ENCODE assay signal across 9 cellular contexts in the genomic region with DNA sequence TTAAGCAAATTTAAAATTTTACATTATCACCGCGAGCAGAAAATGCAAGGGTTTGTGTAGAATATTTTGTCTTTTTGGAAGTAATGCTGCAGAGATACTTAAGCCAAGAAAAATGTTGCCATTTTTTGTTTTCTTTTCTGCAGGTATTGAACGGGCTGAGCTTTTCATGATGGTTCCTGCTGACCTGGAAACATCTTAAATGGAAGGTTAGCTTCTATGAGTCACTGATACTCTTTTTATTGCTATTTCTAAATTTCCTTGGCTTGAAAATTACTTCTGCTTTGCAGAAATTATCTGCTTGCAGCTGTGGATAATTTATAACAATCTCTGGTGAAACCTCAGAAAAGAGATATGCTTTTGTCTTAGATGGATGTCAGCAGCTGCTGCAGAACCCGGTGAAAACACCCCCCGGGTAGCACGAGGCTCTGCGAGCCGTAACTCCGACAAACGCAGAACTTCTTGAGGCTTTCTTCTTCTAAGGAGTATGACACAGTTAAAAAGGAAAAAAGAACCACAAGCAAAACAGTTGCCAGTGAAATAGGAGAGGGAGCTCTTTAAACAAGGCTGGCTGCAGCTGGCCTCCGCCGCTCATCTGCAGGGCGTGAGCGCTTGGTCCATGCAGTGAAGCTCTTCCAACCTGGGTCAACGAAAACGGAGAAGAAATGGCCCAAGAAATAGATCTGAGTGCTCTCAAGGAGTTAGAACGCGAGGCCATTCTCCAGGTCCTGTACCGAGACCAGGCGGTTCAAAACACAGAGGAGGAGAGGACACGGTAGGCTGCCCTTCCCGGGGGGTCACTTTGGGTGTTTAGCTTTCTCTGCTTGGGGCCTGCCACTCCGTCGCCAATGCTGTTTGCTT. TPM values are rescaled to one million over a fixed set of nuclear protein-coding genes. Genes with fewer than 3 reads are reported as not detected.
DNase-seq lines count a peak whose midpoint lies in the region; ATAC-seq and TF ChIP-seq lines count a peak whose summit lies in the region.
"Had no signal": no experiment of that assay in that cellular context is flagged by ENCODE, and none has a peak within 500 bp of the region (broad histone marks: within the 10 kb centered on the region; RNA-seq: fewer than 3 reads in every experiment).

No MANE protein-coding gene starts in this region.

- no peaks in the 10 kb centered on the region for H3K79me2 ChIP-seq in DND-41 (ENCODE audit: insufficient read depth, low read length)

- H3K4me2 ChIP-seq in DND-41 (ENCODE audit: insufficient read depth, low read length) (no peak overlapping the region), neuronal stem cell (ENCODE audit: insufficient read depth, low read length, poor library complexity, severe bottlenecking) (no peak overlapping the region)

- no peak overlapping the region for H2BK5ac ChIP-seq in neuronal stem cell (ENCODE audit: low read length)

- H3K27me3 ChIP-seq in DND-41 (ENCODE audit: insufficient read depth, low read length, poor library complexity), result peaks cover 62% of the 10 kb centered on the region
- peaks cover 0 to 65% (median 0%) of the 10 kb centered on the region in 3 experiments for H3K27me3 ChIP-seq in neuronal stem cell (ENCODE audit: control insufficient read depth in 3 of 3, insufficient read depth in 3 of 3, low read depth in 1 of 3, low read length in 3 of 3)

- H3K79me1 ChIP-seq in neuronal stem cell (ENCODE audit: low read depth, low read length), result no peaks in the 10 kb centered on the region

- no peak overlapping the region for H4K91ac ChIP-seq in neuronal stem cell (ENCODE audit: low read depth, low read length, poor library complexity)

- H2BK12ac ChIP-seq in neuronal stem cell (ENCODE audit: low read length), result no peak overlapping the region

- H3K4me3 ChIP-seq in DND-41 (ENCODE audit: low read depth in 1 of 2, low read length in 2 of 2), result no peak overlapping the region
- peak overlapping the region; percentile 29 for H3K4me3 ChIP-seq in epithelial cell of esophagus (ENCODE audit: low read length)
- H3K4me3 ChIP-seq in neuronal stem cell (ENCODE audit: low read length in 2 of 2), result no peak overlapping the region

- no peak overlapping the region for H2BK120ac ChIP-seq in neuronal stem cell (ENCODE audit: low read depth, low read length)

- H4K8ac ChIP-seq in neuronal stem cell (ENCODE audit: low read depth, low read length), result no peak overlapping the region

- no peak overlapping the region for H2BK15ac ChIP-seq in neuronal stem cell (ENCODE audit: low read length)

- H3K9me3 ChIP-seq in DND-41 (ENCODE audit: insufficient read depth, low read length, severe bottlenecking), result no peaks in the 10 kb centered on the region
- no peaks in the 10 kb centered on the region for H3K9me3 ChIP-seq in neuronal stem cell (replicated peaks in 1 of 2; ENCODE audit: control insufficient read depth in 2 of 2, insufficient read depth in 1 of 2, low read depth in 1 of 2, low read length in 2 of 2)

- no CpG with 5 or more reads among the region's 24 CpGs for WGBS in neuronal stem cell (ENCODE audit: extremely low coverage in 2 of 2, insufficient read length in 2 of 2, insufficient replicate concordance in 1 of 2), 2 donors

- H2AFZ ChIP-seq in DND-41 (ENCODE audit: low read depth, low read length) (no peak overlapping the region), neuronal stem cell (ENCODE audit: low read length) (peak overlapping the region; percentile 63)

- no peak for TF ChIP-seq CTCF in DND-41 (IDR thresholded peaks at IDR 0.05; ENCODE audit: borderline replicate concordance, extremely low read depth, low read length, poor library complexity, severe bottlenecking)
- no peak for TF ChIP-seq CTCF in epithelial cell of esophagus (IDR thresholded peaks at IDR 0.05; ENCODE audit: insufficient read depth, low read depth, low read length, missing control alignments)

- H3K23ac ChIP-seq in neuronal stem cell (ENCODE audit: low read depth, low read length, poor library complexity), result no peak overlapping the region

- DNase-seq in DND-41 (no peak), NCI-H2081 treated with DMSO at 0.1 percent for 48 hours (lab: John Stamatoyannopoulos, UW) (peak; percentile 71), epithelial cell of esophagus (ENCODE audit: low read depth) (no peak), neuronal stem cell (ENCODE audit: low spot score) (no peak), NCI-H1436 (lab: John Stamatoyannopoulos, UW) (no peak), NCI-H128 (lab: John Stamatoyannopoulos, UW; ENCODE audit: unreplicated experiment) (no peak), kidney tubule cell (ENCODE audit: low spot score) (no peak)

- no peaks in the 10 kb centered on the region for H3K36me3 ChIP-seq in DND-41 (ENCODE audit: insufficient read depth, low read length)
- no peaks in the 10 kb centered on the region for H3K36me3 ChIP-seq in neuronal stem cell (replicated peaks in 1 of 2; ENCODE audit: control insufficient read depth in 2 of 2, insufficient read depth in 2 of 2, low read length in 2 of 2)

- H3K27ac ChIP-seq in DND-41 (ENCODE audit: low read length) (no peak overlapping the region), neuronal stem cell (replicated peaks; ENCODE audit: low read length) (no peak overlapping the region)
- H3K27ac ChIP-seq: HL-60 had no signal

- H3K14ac ChIP-seq in neuronal stem cell (ENCODE audit: low read length), result no peak overlapping the region

- no peak overlapping the region for H2AK5ac ChIP-seq in neuronal stem cell (ENCODE audit: low read depth, low read length)

- peak; percentile 60 for ATAC-seq in DND-41 (ENCODE audit: insufficient read depth, low read depth)
- no peak for ATAC-seq in HG02610 (IDR thresholded peaks at IDR 0.05; ENCODE audit: unreplicated experiment)

- H3K9ac ChIP-seq in DND-41 (ENCODE audit: low read depth, low read length) (no peak overlapping the region), neuronal stem cell (ENCODE audit: low read depth, low read length, poor library complexity) (no peak overlapping the region)

- H3K4me1 ChIP-seq in DND-41 (ENCODE audit: insufficient read depth, low read length), result no peaks in the 10 kb centered on the region
- peaks cover 0 to 7% of the 10 kb centered on the region in 2 donors for H3K4me1 ChIP-seq in neuronal stem cell (ENCODE audit: control insufficient read depth in 2 of 2, insufficient read depth in 1 of 2, low read depth in 1 of 2, low read length in 2 of 2)

- H3K4ac ChIP-seq in neuronal stem cell (ENCODE audit: low read length), result no peak overlapping the region

- H4K20me1 ChIP-seq in DND-41 (ENCODE audit: insufficient read depth, low read length), result 0 out of 2 replicates have a peak, but pooled peaks cover 6% of the 10 kb centered on the region

- no peak overlapping the region for H3K18ac ChIP-seq in neuronal stem cell (ENCODE audit: low read length)

RNA-seq across cellular contexts. Expression of gene SYTL3, which starts 13.0 kb away (rescaled TPM):
- polyA plus RNA-seq in neuronal stem cell (2013, experiment 1 of 2), result 0.50 TPM
- polyA plus RNA-seq in neuronal stem cell (2013, experiment 2 of 2), result 0.43 TPM

RNA-seq across cellular contexts. Expression of gene DYNLT1, which starts 18.3 kb away (rescaled TPM):
- polyA plus RNA-seq in neuronal stem cell (2013, experiment 1 of 2), result 158 TPM
- polyA plus RNA-seq in neuronal stem cell (2013, experiment 2 of 2), result 158 TPM
